27 cellular contexts compared by ENCODE assay signal in the genomic region with DNA sequence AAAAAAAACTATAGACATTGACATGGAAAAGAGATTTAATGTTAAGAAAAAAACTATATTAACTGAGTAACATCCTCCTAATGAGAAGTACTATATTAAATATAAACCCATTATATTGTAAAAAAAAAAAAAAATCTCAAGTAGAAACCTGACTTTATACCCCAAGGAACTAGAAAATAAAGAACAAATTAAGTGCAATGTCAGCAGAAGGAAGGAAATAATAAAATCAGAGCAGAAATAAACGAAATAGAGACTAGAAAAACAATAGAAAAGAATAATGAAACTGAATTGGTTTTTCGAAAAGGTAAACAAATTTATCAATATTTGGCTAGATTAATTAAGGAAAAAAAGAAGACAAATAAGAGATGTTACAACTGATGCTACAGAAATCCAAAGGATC.
A peak's percentile ranks its signal among the peaks of the same experiment; 100 is the strongest.
DNase-seq lines count a peak whose midpoint lies in the region; ATAC-seq, FAIRE-seq and TF ChIP-seq lines count a peak whose summit lies in the region.
"Had no signal": no experiment of that assay in that cellular context is flagged by ENCODE, and none has a peak within 500 bp of the region (broad histone marks: within the 10 kb centered on the region; RNA-seq: fewer than 3 reads in every experiment).

No MANE protein-coding gene starts in this region.

- H2BK120ac ChIP-seq in neuronal stem cell (ENCODE audit: low read depth, low read length) = no peak overlapping the region

- no peaks in the 10 kb centered on the region for H3K79me2 ChIP-seq in K562 (ENCODE audit: control insufficient read depth, insufficient read depth, low read length)

- H3K9ac ChIP-seq in K562 (ENCODE audit: insufficient read depth in 1 of 2, low read depth in 2 of 2, low read length in 2 of 2) = no peak overlapping the region
- no peak overlapping the region for H3K9ac ChIP-seq in neuronal stem cell (ENCODE audit: low read depth, low read length, poor library complexity)
- H3K9ac ChIP-seq: BLaER1 had no signal

- no peak overlapping the region for H4K91ac ChIP-seq in neuronal stem cell (ENCODE audit: low read depth, low read length, poor library complexity)

- no TSS peak for BruUV-seq in K562 (replicated peaks; lab: Mats Ljungman, UMichigan)

- no peak overlapping the region for H3K4me3 ChIP-seq in A549
- H3K4me3 ChIP-seq in K562 = no peak overlapping the region
- no peak overlapping the region for H3K4me3 ChIP-seq in small intestine (ENCODE audit: low read depth in 1 of 2, low read length in 2 of 2)
- no peak overlapping the region for H3K4me3 ChIP-seq in neuronal stem cell (ENCODE audit: low read length in 2 of 2)
- H3K4me3 ChIP-seq: BLaER1, GM12878 had no signal

- peaks cover 0 to 6% of the 10 kb centered on the region in 2 donors for H3K36me3 Mint-ChIP-seq in activated naive CD4-positive, alpha-beta T cell treated with anti-CD3 and anti-CD28 coated beads, Interleukin-2, amount 50 U/mL, for 72 hours
- H3K36me3 Mint-ChIP-seq: CD14-positive monocyte; CD4-positive, alpha-beta memory T cell; CD4-positive, CD25-positive, alpha-beta regulatory T cell; CD8-positive, alpha-beta memory T cell had no signal

- H4K8ac ChIP-seq in neuronal stem cell (ENCODE audit: low read depth, low read length) = no peak overlapping the region

- H3K9me1 ChIP-seq in K562 (ENCODE audit: control insufficient read depth, insufficient read depth, low read length) = no peaks in the 10 kb centered on the region

- H3K36me3 ChIP-seq in K562 (ENCODE audit: control insufficient read depth, insufficient read depth, low read length) = no peaks in the 10 kb centered on the region
- no peaks in the 10 kb centered on the region for H3K36me3 ChIP-seq in small intestine (ENCODE audit: control insufficient read depth in 2 of 2, insufficient read depth in 2 of 2, low read length in 2 of 2)
- no peaks in the 10 kb centered on the region for H3K36me3 ChIP-seq in neuronal stem cell (replicated peaks in 1 of 2; ENCODE audit: control insufficient read depth in 2 of 2, insufficient read depth in 2 of 2, low read length in 2 of 2)
- H3K36me3 ChIP-seq: BE2C, BLaER1 had no signal

- TF ChIP-seq EP300 in A549 (IDR thresholded peaks at IDR 0.05) = no peak
- TF ChIP-seq EP300 in K562 (IDR thresholded peaks at IDR 0.05; ENCODE audit: low read length) = no peak

- TF ChIP-seq CTCF in A549 (IDR thresholded peaks at IDR 0.05) (no peak), K562 (IDR thresholded peaks at IDR 0.05 in 2 of 3, conservative IDR thresholded peaks at IDR 0.05 in 1 of 3; ENCODE audit: insufficient read depth in 2 of 3, low read depth in 1 of 3, low read length in 3 of 3) (no peak)

- H3K9me3 ChIP-seq in A549 (peaks cover 15% of the 10 kb centered on the region; the same call in 2 of the 3 replicates), K562 (replicated peaks; ENCODE audit: control insufficient read depth, insufficient read depth, low read depth, low read length) (no peaks in the 10 kb centered on the region; the same call in 1 of the 2 replicates), small intestine (ENCODE audit: control insufficient read depth, low read depth) (no peaks in the 10 kb centered on the region), neuronal stem cell (replicated peaks in 1 of 2; ENCODE audit: control insufficient read depth in 2 of 2, insufficient read depth in 1 of 2, low read depth in 1 of 2, low read length in 2 of 2) (peaks cover 2 to 46% of the 10 kb centered on the region in 2 donors)
- H3K9me3 ChIP-seq: BE2C had no signal

- no peak overlapping the region for H3K14ac ChIP-seq in neuronal stem cell (ENCODE audit: low read length)

- in situ Hi-C loops in K562 (cut with MboI) = no loop called here

- no peak for DNase-seq in A549 (ENCODE audit: low read depth in 1 of 2, low spot score in 1 of 2)
- no peak for DNase-seq in K562 (ENCODE audit: extremely low read depth in 1 of 4, low spot score in 3 of 4)
- DNase-seq in small intestine = no peak
- no peak for DNase-seq in neuronal stem cell (ENCODE audit: low spot score)
- no peak for DNase-seq in HuH-7 (ENCODE audit: low spot score)
- DNase-seq in activated naive CD4-positive, alpha-beta T cell treated with anti-CD3 and anti-CD28 coated beads, Interleukin-2, amount 50 U/mL, for 72 hours (ENCODE audit: low spot score in 2 of 2) = no peak
- DNase-seq: 8988T; ACHN; BE2C; C1 segment of cervical spinal cord; CD4-positive, alpha-beta memory T cell; CD4-positive, CD25-positive, alpha-beta regulatory T cell; CD8-positive, alpha-beta memory T cell; COR-L47; DMS 273 treated with DMSO at 0.1 percent for 48 hours; DMS153; DMS53; DMS79; DND-41; EL; GDM1 had no signal

- no peaks in the 10 kb centered on the region for H3K79me1 ChIP-seq in neuronal stem cell (ENCODE audit: low read depth, low read length)

- H3K27ac ChIP-seq in A549 (no peak overlapping the region), K562 (ENCODE audit: extremely low read depth, low read depth, low read length) (no peak overlapping the region), small intestine (ENCODE audit: low read depth in 1 of 2, low read length in 1 of 2) (no peak overlapping the region), neuronal stem cell (replicated peaks; ENCODE audit: low read length) (no peak overlapping the region)
- H3K27ac ChIP-seq: BLaER1 had no signal

- no peak overlapping the region for H2BK12ac ChIP-seq in neuronal stem cell (ENCODE audit: low read length)

- TF ChIP-seq POLR2A in A549 (IDR thresholded peaks at IDR 0.05; ENCODE audit: low read length) = no peak
- TF ChIP-seq POLR2A in K562 (conservative IDR thresholded peaks at IDR 0.05) = no peak

- no peak overlapping the region for H2AK5ac ChIP-seq in neuronal stem cell (ENCODE audit: low read depth, low read length)

- ATAC-seq in A549 (no peak), K562 (no peak)
- ATAC-seq in activated naive CD4-positive, alpha-beta T cell treated with anti-CD3 and anti-CD28 coated beads, Interleukin-2, amount 50 U/mL, for 72 hours = no peak
- ATAC-seq: GM12878 had no signal

- H3K4me2 ChIP-seq in A549 (no peak overlapping the region), K562 (ENCODE audit: insufficient read depth, low read length) (no peak overlapping the region), neuronal stem cell (ENCODE audit: insufficient read depth, low read length, poor library complexity, severe bottlenecking) (no peak overlapping the region)
- H3K4me2 ChIP-seq: BLaER1 had no signal

- no peaks in the 10 kb centered on the region for H3K27me3 ChIP-seq in K562 (ENCODE audit: control insufficient read depth in 2 of 2, insufficient read depth in 2 of 2, low read length in 2 of 2)
- H3K27me3 ChIP-seq in small intestine (ENCODE audit: control insufficient read depth in 2 of 2, insufficient read depth in 2 of 2, low read length in 2 of 2) = no peaks in the 10 kb centered on the region
- no peaks in the 10 kb centered on the region for H3K27me3 ChIP-seq in neuronal stem cell (ENCODE audit: control insufficient read depth in 3 of 3, insufficient read depth in 3 of 3, low read depth in 1 of 3, low read length in 3 of 3)
- H3K27me3 ChIP-seq: BE2C, BLaER1 had no signal

- no peak overlapping the region for H2BK15ac ChIP-seq in neuronal stem cell (ENCODE audit: low read length)

- no peaks in the 10 kb centered on the region for H3K4me1 ChIP-seq in A549
- no peaks in the 10 kb centered on the region for H3K4me1 ChIP-seq in K562 (replicated peaks in 1 of 2; ENCODE audit: control insufficient read depth in 2 of 2, insufficient read depth in 2 of 2, low read length in 2 of 2)
- no peaks in the 10 kb centered on the region for H3K4me1 ChIP-seq in small intestine (ENCODE audit: control insufficient read depth in 2 of 2, insufficient read depth in 1 of 2, low read depth in 1 of 2, low read length in 1 of 2)
- H3K4me1 ChIP-seq in neuronal stem cell (ENCODE audit: control insufficient read depth in 2 of 2, insufficient read depth in 1 of 2, low read depth in 1 of 2, low read length in 2 of 2) = no peaks in the 10 kb centered on the region
- H3K4me1 ChIP-seq: BE2C, BLaER1 had no signal

- WGBS in A549 (ENCODE audit: missing lambda C conversion rate) = 30% methylated on average over 2 of the region's 2 CpGs
- 0% methylated on average over 2 of the region's 2 CpGs for WGBS in K562 (ENCODE audit: insufficient coverage, low coverage, missing lambda C conversion rate)
- 77 to 83% (median 82%) methylated on average over 2 of the region's 2 CpGs for WGBS in small intestine, 3 donors
- no CpG with 5 or more reads among the region's 2 CpGs for WGBS in neuronal stem cell (ENCODE audit: extremely low coverage in 2 of 2, insufficient read length in 2 of 2, insufficient replicate concordance in 1 of 2), 2 donors

- intact Hi-C loops in K562 (cut with micrococcal nuclease) = no loop called here

- no peak overlapping the region for H2AFZ ChIP-seq in K562 (ENCODE audit: low read depth, low read length)
- no peak overlapping the region for H2AFZ ChIP-seq in neuronal stem cell (ENCODE audit: low read length)

- no peak overlapping the region for H3K27ac Mint-ChIP-seq in activated naive CD4-positive, alpha-beta T cell treated with anti-CD3 and anti-CD28 coated beads, Interleukin-2, amount 50 U/mL, for 72 hours
- H3K27ac Mint-ChIP-seq: CD14-positive monocyte; CD4-positive, alpha-beta memory T cell; CD4-positive, CD25-positive, alpha-beta regulatory T cell; CD8-positive, alpha-beta memory T cell had no signal

- no peak overlapping the region for H3K18ac ChIP-seq in neuronal stem cell (ENCODE audit: low read length)

- H4K20me1 ChIP-seq in K562 (replicated peaks; ENCODE audit: control insufficient read depth, insufficient read depth, low read length) = no peaks in the 10 kb centered on the region
- H4K20me1 ChIP-seq: BLaER1 had no signal

- CTCF ChIA-PET in A549 (lab: Yijun Ruan, JAX) = no interaction called here
- CTCF ChIA-PET in K562 (lab: Yijun Ruan, JAX; ENCODE audit: low intra/inter-chr PET ratio) = no interaction called here

- POLR2A ChIA-PET in A549 (lab: Yijun Ruan, JAX) (no interaction called here), K562 (lab: Yijun Ruan, JAX) (no interaction called here)

- TF ChIP-seq RAD21 in A549 (conservative IDR thresholded peaks at IDR 0.05 in 1 of 2, IDR thresholded peaks at IDR 0.05 in 1 of 2) = no peak
- no peak for TF ChIP-seq RAD21 in K562 (CRISPR knock-in tag; conservative IDR thresholded peaks at IDR 0.05 in 1 of 2, IDR thresholded peaks at IDR 0.05 in 1 of 2)

- H3K4ac ChIP-seq in neuronal stem cell (ENCODE audit: low read length) = no peak overlapping the region

- peaks cover 17 to 20% of the 10 kb centered on the region in 2 donors for H3K9me3 Mint-ChIP-seq in activated naive CD4-positive, alpha-beta T cell treated with anti-CD3 and anti-CD28 coated beads, Interleukin-2, amount 50 U/mL, for 72 hours

- peak; percentile 65 for FAIRE-seq in A204.1 (lab: Jason Lieb, UNC)
- no peak for FAIRE-seq in A549 (lab: Jason Lieb, UNC)
- no peak for FAIRE-seq in K562 (lab: Jason Lieb, UNC)
- peak; percentile 78 for FAIRE-seq in small intestine (lab: Jason Lieb, UNC)
- FAIRE-seq: GM12878, GM12892, GM18507 had no signal

- no peak overlapping the region for H2BK5ac ChIP-seq in neuronal stem cell (ENCODE audit: low read length)

- no peak overlapping the region for H3K23ac ChIP-seq in neuronal stem cell (ENCODE audit: low read depth, low read length, poor library complexity)

TF ChIP-seq in A549, 52 proteins besides CTCF, POLR2A, EP300 and RAD21 (continues in another document):
- TF ChIP-seq MAFK (IDR thresholded peaks at IDR 0.05; ENCODE audit: partially characterized antibody) = peak; percentile 63

TF ChIP-seq in K562, 482 proteins besides CTCF, POLR2A, EP300 and RAD21 (continues in another document):
- peak; percentile 20; the same call in 1 of the 2 replicates for TF ChIP-seq MAFK (IDR thresholded peaks at IDR 0.05; ENCODE audit: low read length)
